Comparison of ENCODE assay signal across 21 cellular contexts in the genomic region with DNA sequence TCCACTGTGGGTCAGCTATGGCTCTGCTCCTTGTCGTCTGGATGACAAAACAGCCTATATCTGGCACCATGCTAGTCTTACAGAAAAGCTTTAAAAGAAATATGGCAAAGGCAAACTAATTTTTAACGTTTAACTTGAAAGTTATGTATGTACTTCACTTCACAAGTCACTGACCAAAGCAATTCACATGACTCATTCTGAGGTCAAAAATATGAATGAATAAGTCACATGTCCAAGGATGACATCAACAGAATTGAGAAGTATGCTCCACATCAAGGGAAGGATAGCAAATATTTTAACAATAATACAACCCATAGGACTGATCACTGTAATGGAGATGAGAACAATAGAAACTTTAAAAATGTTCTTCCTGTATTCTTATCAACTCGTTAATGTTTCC.
A peak's percentile ranks its signal among the peaks of the same experiment; 100 is the strongest.
DNase-seq lines count a peak whose midpoint lies in the region; ATAC-seq, FAIRE-seq and TF ChIP-seq lines count a peak whose summit lies in the region.
"Had no signal": no experiment of that assay in that cellular context is flagged by ENCODE, and none has a peak within 500 bp of the region (broad histone marks: within the 10 kb centered on the region; RNA-seq: fewer than 3 reads in every experiment).

No MANE protein-coding gene starts in this region.

- no peaks in the 10 kb centered on the region for H3K4me1 ChIP-seq in mesendoderm (ENCODE audit: control insufficient read depth, low read depth, low read length)
- H3K4me1 ChIP-seq: BLaER1, foreskin keratinocyte, right atrium auricular region, suprapubic skin, uterus had no signal

- H3K27me3 ChIP-seq in bronchial epithelial cell (ENCODE audit: control insufficient read depth, insufficient read depth, low read length) (no peaks in the 10 kb centered on the region), mesendoderm (ENCODE audit: insufficient read depth, low read length, poor library complexity) (no peaks in the 10 kb centered on the region)
- H3K27me3 ChIP-seq: BLaER1, foreskin keratinocyte, right atrium auricular region, suprapubic skin, uterus had no signal

- H3K36me3 ChIP-seq in bronchial epithelial cell (ENCODE audit: control insufficient read depth, insufficient read depth, low read length) = no peaks in the 10 kb centered on the region
- H3K36me3 ChIP-seq in mesendoderm (ENCODE audit: control insufficient read depth, insufficient read depth, low read length) = no peaks in the 10 kb centered on the region
- H3K36me3 ChIP-seq: BLaER1, right atrium auricular region, suprapubic skin, uterus had no signal

- no peak overlapping the region for H3K4me2 ChIP-seq in mesendoderm (ENCODE audit: low read length)
- H3K4me2 ChIP-seq: BLaER1 had no signal

- H3K79me1 ChIP-seq in mesendoderm (ENCODE audit: low read length) = no peaks in the 10 kb centered on the region

- no peak overlapping the region for H4K5ac ChIP-seq in mesendoderm (ENCODE audit: low read length)

- H3K18ac ChIP-seq in mesendoderm (ENCODE audit: low read length) = no peak overlapping the region

- H3K4me3 ChIP-seq in bronchial epithelial cell (ENCODE audit: low read depth, low read length) (no peak overlapping the region), mesendoderm (ENCODE audit: low read length) (no peak overlapping the region)
- H3K4me3 ChIP-seq: BLaER1, coronary artery, right atrium auricular region, suprapubic skin, uterus had no signal

- no CpG with 5 or more reads among the region's 3 CpGs for WGBS in mesendoderm (ENCODE audit: extremely low coverage, insufficient coverage, low lambda C conversion rate)

- no peak for FAIRE-seq in bronchial epithelial cell (lab: Jason Lieb, UNC)

- H3K9ac ChIP-seq in mesendoderm (ENCODE audit: low read length) = no peak overlapping the region
- H3K9ac ChIP-seq: BLaER1 had no signal

- no peak overlapping the region for H2AK5ac ChIP-seq in mesendoderm (ENCODE audit: low read length)

- no peak overlapping the region for H4K8ac ChIP-seq in mesendoderm (ENCODE audit: low read depth, low read length)

- no peak overlapping the region for H3K23ac ChIP-seq in mesendoderm (ENCODE audit: low read length)

- no peak overlapping the region for H3K56ac ChIP-seq in mesendoderm (ENCODE audit: low read length)

- in situ Hi-C loops in Caki2 (cut with HindIII; ENCODE audit: low pct_unique_long_range_greater_than_20kb, low sequenced_read_pairs) = no loop called here

- H2BK120ac ChIP-seq in mesendoderm (ENCODE audit: low read depth, low read length) = no peak overlapping the region

- no peak for ATAC-seq in GM18870 (IDR thresholded peaks at IDR 0.05; ENCODE audit: unreplicated experiment)
- ATAC-seq: activated T-cell treated with anti-CD3 and anti-CD28 coated beads, Interleukin-2, amount 50 U/mL, for 72 hours; foreskin keratinocyte had no signal

- no peak for TF ChIP-seq CTCF in bronchial epithelial cell (IDR thresholded peaks at IDR 0.05; ENCODE audit: insufficient read depth, low read length, severe bottlenecking)

- no peak overlapping the region for H2BK5ac ChIP-seq in mesendoderm (ENCODE audit: low read length)

- peak; percentile 42 for DNase-seq in Caki2 (ENCODE audit: low read depth)
- peak; percentile 23 for DNase-seq in NCI-H460 (ENCODE audit: extremely low read depth, low read depth)
- peak; percentile 1 for DNase-seq in bronchial epithelial cell (ENCODE audit: low read depth)
- peak; percentile 75 for DNase-seq in kidney glomerular epithelial cell (lab: John Stamatoyannopoulos, UW)
- DNase-seq in NCI-H82 (lab: John Stamatoyannopoulos, UW) = no peak
- no peak for DNase-seq in mesendoderm
- no peak for DNase-seq in DMS 273 (lab: John Stamatoyannopoulos, UW; ENCODE audit: unreplicated experiment)
- DNase-seq: activated T-cell treated with anti-CD3 and anti-CD28 coated beads, Interleukin-2, amount 50 U/mL, for 72 hours; endodermal cell; naive B cell; NCI-H1417 treated with DMSO at 0.1 percent for 48 hours; NCI-H2107; NCI-H510A treated with DMSO at 0.1 percent for 48 hours; stimulated activated CD4-positive, alpha-beta T cell treated with anti-CD3 and anti-CD28 coated beads, Interleukin-15, amount 100 ng/mL, for 24 hours; uterus had no signal

- H3K79me2 ChIP-seq in mesendoderm (ENCODE audit: control insufficient read depth, insufficient read depth, low read length) = no peaks in the 10 kb centered on the region

- no peak overlapping the region for H3K27ac ChIP-seq in mesendoderm (ENCODE audit: low read depth, low read length)
- H3K27ac ChIP-seq: BLaER1, coronary artery, foreskin keratinocyte, right atrium auricular region, suprapubic skin, uterus had no signal

- no peak overlapping the region for H3K4ac ChIP-seq in mesendoderm (ENCODE audit: low read depth, low read length)

- H2BK15ac ChIP-seq in mesendoderm (replicated peaks; ENCODE audit: low read depth) = no peak overlapping the region

Comparison
In these comparisons a context has a peak if more than half of its experiments do, and no peak if none do; other contexts are left out.
1. DNase-seq: peak in Caki2 (single experiment), NCI-H460 (single experiment), bronchial epithelial cell (single experiment) and kidney glomerular epithelial cell (single experiment); none in NCI-H82 (single experiment), mesendoderm (single experiment) and DMS 273 (single experiment).